ENCODE assay signal across 9 cellular contexts in genomic region chr20:21396921-21397340, GRCh38. TPM values are rescaled to one million over a fixed set of nuclear protein-coding genes. Genes with fewer than 3 reads are reported as not detected.
DNase-seq lines count a peak whose midpoint lies in the region; ATAC-seq and TF ChIP-seq lines count a peak whose summit lies in the region.
"Had no signal": no experiment of that assay in that cellular context is flagged by ENCODE, and none has a peak within 500 bp of the region (broad histone marks: within the 10 kb centered on the region; RNA-seq: fewer than 3 reads in every experiment).

No MANE protein-coding gene starts in this region.

- peaks cover 59 to 70% of the 10 kb centered on the region in 2 donors for H3K27me3 Mint-ChIP-seq in natural killer cell (ENCODE audit: low read depth in 2 of 2)
- peaks cover 77% of the 10 kb centered on the region for H3K27me3 Mint-ChIP-seq in activated CD4-positive, alpha-beta T cell treated with anti-CD3 and anti-CD28 coated beads, Interleukin-2, amount 10 ng/mL, durations not matched to agents 7 days and 5 days

- no peak overlapping the region for H3K4me3 Mint-ChIP-seq in natural killer cell
- H3K4me3 Mint-ChIP-seq in activated CD4-positive, alpha-beta T cell treated with anti-CD3 and anti-CD28 coated beads, Interleukin-2, amount 10 ng/mL, durations not matched to agents 7 days and 5 days, result no peak overlapping the region

- peak; percentile 23 for DNase-seq in GM10248 (ENCODE audit: extremely low spot score)
- peak; percentile 37 for DNase-seq in astrocyte of the hippocampus (ENCODE audit: low read depth, low spot score)
- DNase-seq in natural killer cell, result no peak
- no peak for DNase-seq in ureter (ENCODE audit: low spot score)
- no peak for DNase-seq in activated CD4-positive, alpha-beta T cell treated with anti-CD3 and anti-CD28 coated beads, Interleukin-2, amount 10 ng/mL, durations not matched to agents 7 days and 5 days

- intact Hi-C loops in natural killer cell (cut with micrococcal nuclease), result no loop called here

- H3K36me3 Mint-ChIP-seq in natural killer cell, result peaks cover 6% of the 10 kb centered on the region
- peaks cover 7% of the 10 kb centered on the region for H3K36me3 Mint-ChIP-seq in activated CD4-positive, alpha-beta T cell treated with anti-CD3 and anti-CD28 coated beads, Interleukin-2, amount 10 ng/mL, durations not matched to agents 7 days and 5 days (ENCODE audit: low read depth)

- POLR2A ChIA-PET in GM10248 (lab: Yijun Ruan, JAX), result no interaction called here
- POLR2A ChIA-PET in activated CD4-positive, alpha-beta T cell treated with anti-CD3 and anti-CD28 coated beads, Interleukin-2, amount 10 ng/mL, durations not matched to agents 7 days and 5 days (lab: Charles Lee), result no interaction called here

- H3K9me3 Mint-ChIP-seq in natural killer cell, result no peaks in the 10 kb centered on the region
- no peaks in the 10 kb centered on the region for H3K9me3 Mint-ChIP-seq in activated CD4-positive, alpha-beta T cell treated with anti-CD3 and anti-CD28 coated beads, Interleukin-2, amount 10 ng/mL, durations not matched to agents 7 days and 5 days

- ATAC-seq in HG03432 (IDR thresholded peaks at IDR 0.05; ENCODE audit: unreplicated experiment) (peak; percentile 46), natural killer cell (peak in 2 of 3 donors; percentile 30 to 41), GM19395 (IDR thresholded peaks at IDR 0.05; ENCODE audit: unreplicated experiment) (no peak), GM21825 (IDR thresholded peaks at IDR 0.05; ENCODE audit: unreplicated experiment) (no peak)

- no peak overlapping the region for H3K27ac Mint-ChIP-seq in natural killer cell
- H3K27ac Mint-ChIP-seq in activated CD4-positive, alpha-beta T cell treated with anti-CD3 and anti-CD28 coated beads, Interleukin-2, amount 10 ng/mL, durations not matched to agents 7 days and 5 days, result no peak overlapping the region

- peaks cover 22 to 28% of the 10 kb centered on the region in 2 donors for H3K4me1 Mint-ChIP-seq in natural killer cell
- H3K4me1 Mint-ChIP-seq in activated CD4-positive, alpha-beta T cell treated with anti-CD3 and anti-CD28 coated beads, Interleukin-2, amount 10 ng/mL, durations not matched to agents 7 days and 5 days, result peaks cover 30% of the 10 kb centered on the region

- TF ChIP-seq CTCF in GM10248 (IDR thresholded peaks at IDR 0.05; ENCODE audit: control extremely low read depth, extremely low read depth, low read depth, missing control alignments), result no peak
- TF ChIP-seq CTCF in natural killer cell (IDR thresholded peaks at IDR 0.05), result no peak

- CTCF ChIA-PET in GM10248 (lab: Yijun Ruan, JAX), result no interaction called here
- CTCF ChIA-PET in activated CD4-positive, alpha-beta T cell treated with anti-CD3 and anti-CD28 coated beads, Interleukin-2, amount 10 ng/mL, durations not matched to agents 7 days and 5 days (lab: Charles Lee), result interaction anchor here (1.5 kb wide), 1 partner anchor 176 kb away, joined by 3 read pairs; no protein-coding TSS in a partner anchor

RNA-seq across cellular contexts. Expression of gene NKX2-4, which starts 0.4 kb away (rescaled TPM):
- total RNA-seq in natural killer cell (not detected), ureter (not detected)
- total RNA-seq in activated CD4-positive, alpha-beta T cell treated with anti-CD3 and anti-CD28 coated beads, Interleukin-2, amount 10 ng/mL, durations not matched to agents 7 days and 5 days, result not detected
- total RNA-seq: dermis microvascular lymphatic vessel endothelial cell had no signal

Comparison
In these comparisons a context has a peak if more than half of its experiments do, and no peak if none do; other contexts are left out.
1. DNase-seq: peak in GM10248 (single experiment) and astrocyte of the hippocampus (single experiment); none in natural killer cell (single experiment), ureter (single experiment) and activated CD4-positive, alpha-beta T cell treated with anti-CD3 and anti-CD28 coated beads, Interleukin-2, amount 10 ng/mL, durations not matched to agents 7 days and 5 days (single experiment).
2. ATAC-seq: peak in HG03432 (single experiment) and natural killer cell (2 of 3); none in GM19395 (single experiment) and GM21825 (single experiment).